ENCODE assay signal across 1 cellular context in the genomic region with DNA sequence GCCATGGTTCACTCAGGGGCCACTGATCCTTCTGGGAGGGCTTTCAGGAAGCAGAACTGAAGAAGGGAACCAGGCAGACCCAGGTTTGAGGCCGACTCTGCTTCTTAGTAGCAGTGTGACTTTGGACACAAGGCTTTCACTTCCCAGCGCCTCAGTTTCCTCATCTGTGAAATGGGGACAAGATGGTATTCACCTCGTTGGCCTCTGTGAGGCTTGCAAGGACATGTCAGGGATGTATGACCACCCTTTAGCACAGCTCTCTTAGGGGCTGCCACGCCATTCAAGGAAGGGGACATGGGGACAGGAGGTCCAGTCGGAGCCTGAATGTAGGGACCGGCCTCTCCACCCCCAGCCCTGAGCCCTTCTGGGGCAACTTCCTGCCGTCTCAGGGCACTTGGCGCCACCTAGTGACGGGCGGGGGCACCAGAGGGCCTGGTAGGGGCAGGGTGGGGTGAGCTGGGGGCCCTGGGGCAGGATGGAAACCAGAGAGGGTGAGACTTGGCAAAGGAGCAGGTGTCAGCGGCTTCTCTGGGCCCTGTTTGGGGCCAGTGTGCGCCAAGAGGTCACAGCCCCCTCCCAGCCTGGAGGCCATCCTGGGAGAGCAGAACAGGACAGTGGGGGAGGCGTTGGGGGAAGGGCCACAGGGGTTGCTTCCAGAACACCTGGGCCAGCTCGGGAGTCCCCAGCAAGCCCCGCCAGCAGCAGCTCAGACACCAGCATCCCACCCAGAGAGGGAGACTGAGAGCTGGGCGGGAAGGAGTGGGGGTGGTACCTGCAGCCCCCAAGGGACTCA.
TF ChIP-seq lines count a peak whose summit lies in the region.

No MANE protein-coding gene starts in this region.

TF ChIP-seq in GM23338, 12 proteins besides CTCF, POLR2A, EP300 and RAD21 (continued from another document):
- TF ChIP-seq, protein P1, sequence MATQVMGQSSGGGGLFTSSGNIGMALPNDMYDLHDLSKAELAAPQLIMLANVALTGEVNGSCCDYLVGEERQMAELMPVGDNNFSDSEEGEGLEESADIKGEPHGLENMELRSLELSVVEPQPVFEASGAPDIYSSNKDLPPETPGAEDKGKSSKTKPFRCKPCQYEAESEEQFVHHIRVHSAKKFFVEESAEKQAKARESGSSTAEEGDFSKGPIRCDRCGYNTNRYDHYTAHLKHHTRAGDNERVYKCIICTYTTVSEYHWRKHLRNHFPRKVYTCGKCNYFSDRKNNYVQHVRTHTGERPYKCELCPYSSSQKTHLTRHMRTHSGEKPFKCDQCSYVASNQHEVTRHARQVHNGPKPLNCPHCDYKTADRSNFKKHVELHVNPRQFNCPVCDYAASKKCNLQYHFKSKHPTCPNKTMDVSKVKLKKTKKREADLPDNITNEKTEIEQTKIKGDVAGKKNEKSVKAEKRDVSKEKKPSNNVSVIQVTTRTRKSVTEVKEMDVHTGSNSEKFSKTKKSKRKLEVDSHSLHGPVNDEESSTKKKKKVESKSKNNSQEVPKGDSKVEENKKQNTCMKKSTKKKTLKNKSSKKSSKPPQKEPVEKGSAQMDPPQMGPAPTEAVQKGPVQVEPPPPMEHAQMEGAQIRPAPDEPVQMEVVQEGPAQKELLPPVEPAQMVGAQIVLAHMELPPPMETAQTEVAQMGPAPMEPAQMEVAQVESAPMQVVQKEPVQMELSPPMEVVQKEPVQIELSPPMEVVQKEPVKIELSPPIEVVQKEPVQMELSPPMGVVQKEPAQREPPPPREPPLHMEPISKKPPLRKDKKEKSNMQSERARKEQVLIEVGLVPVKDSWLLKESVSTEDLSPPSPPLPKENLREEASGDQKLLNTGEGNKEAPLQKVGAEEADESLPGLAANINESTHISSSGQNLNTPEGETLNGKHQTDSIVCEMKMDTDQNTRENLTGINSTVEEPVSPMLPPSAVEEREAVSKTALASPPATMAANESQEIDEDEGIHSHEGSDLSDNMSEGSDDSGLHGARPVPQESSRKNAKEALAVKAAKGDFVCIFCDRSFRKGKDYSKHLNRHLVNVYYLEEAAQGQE (IDR thresholded peaks at IDR 0.05; ENCODE audit: unreplicated experiment): no peak
- TF ChIP-seq ZNF114 (CRISPR knock-in tag; IDR thresholded peaks at IDR 0.05): no peak
